Comparison of ENCODE assay signal across 28 cellular contexts in genomic region chr13:22240716-22241115, GRCh38.
"Had no signal": no experiment of that assay in that cellular context is flagged by ENCODE, and none has a peak within 500 bp of the region (broad histone marks: within the 10 kb centered on the region; RNA-seq: fewer than 3 reads in every experiment).

No MANE protein-coding gene starts in this region.

- H3K27me3 Mint-ChIP-seq: activated CD4-positive, alpha-beta memory T cell treated with anti-CD3 and anti-CD28 coated beads, Interleukin-2, amount 10 ng/mL, durations not matched to agents 7 days and 5 days; activated CD4-positive, alpha-beta T cell treated with anti-CD3 and anti-CD28 coated beads, Interleukin-2, amount 10 ng/mL, durations not matched to agents 7 days and 5 days; activated naive CD4-positive, alpha-beta T cell treated with anti-CD3 and anti-CD28 coated beads, Interleukin-2, amount 10 ng/mL, durations not matched to agents 7 days and 5 days; activated naive CD8-positive, alpha-beta T cell treated with anti-CD3 and anti-CD28 coated beads, Interleukin-2, amount 10 ng/mL, durations not matched to agents 7 days and 5 days; activated T-cell treated with anti-CD3 and anti-CD28 coated beads, Interleukin-2, amount 50 U/mL, for 24 hours; effector memory CD8-positive, alpha-beta T cell; stimulated activated naive B cell treated with anti-CD40 and anti-IgM and Interleukin-4, amounts not matched to agents 10 μg/mL and 1 μg/mL and 100 μg/mL, for 72 hours had no signal

- H3K27me3 ChIP-seq: ascending aorta, cardiac muscle cell, ovary, transverse colon had no signal

- H3K27ac ChIP-seq: ascending aorta, cardiac muscle cell, coronary artery, ovary, psoas muscle, transverse colon, WERI-Rb-1 had no signal

- H3K27ac Mint-ChIP-seq: activated CD4-positive, alpha-beta memory T cell treated with anti-CD3 and anti-CD28 coated beads, Interleukin-2, amount 10 ng/mL, durations not matched to agents 7 days and 5 days; activated CD4-positive, alpha-beta T cell treated with anti-CD3 and anti-CD28 coated beads, Interleukin-2, amount 10 ng/mL, durations not matched to agents 7 days and 5 days; activated naive CD4-positive, alpha-beta T cell treated with anti-CD3 and anti-CD28 coated beads, Interleukin-2, amount 10 ng/mL, durations not matched to agents 7 days and 5 days; activated naive CD8-positive, alpha-beta T cell treated with anti-CD3 and anti-CD28 coated beads, Interleukin-2, amount 10 ng/mL, durations not matched to agents 7 days and 5 days; activated T-cell treated with anti-CD3 and anti-CD28 coated beads, Interleukin-2, amount 50 U/mL, for 24 hours; brain; effector memory CD8-positive, alpha-beta T cell; natural killer cell; stimulated activated naive B cell treated with anti-CD40 and anti-IgM and Interleukin-4, amounts not matched to agents 10 μg/mL and 1 μg/mL and 100 μg/mL, for 72 hours; T-helper 17 cell had no signal

- FAIRE-seq: endothelial cell of umbilical vein, urothelium cell line had no signal

- H3K4me3 Mint-ChIP-seq: activated CD4-positive, alpha-beta memory T cell treated with anti-CD3 and anti-CD28 coated beads, Interleukin-2, amount 10 ng/mL, durations not matched to agents 7 days and 5 days; activated CD4-positive, alpha-beta T cell treated with anti-CD3 and anti-CD28 coated beads, Interleukin-2, amount 10 ng/mL, durations not matched to agents 7 days and 5 days; activated naive CD4-positive, alpha-beta T cell treated with anti-CD3 and anti-CD28 coated beads, Interleukin-2, amount 10 ng/mL, durations not matched to agents 7 days and 5 days; activated naive CD8-positive, alpha-beta T cell treated with anti-CD3 and anti-CD28 coated beads, Interleukin-2, amount 10 ng/mL, durations not matched to agents 7 days and 5 days; activated T-cell treated with anti-CD3 and anti-CD28 coated beads, Interleukin-2, amount 50 U/mL, for 24 hours; brain; effector memory CD8-positive, alpha-beta T cell; natural killer cell; stimulated activated naive B cell treated with anti-CD40 and anti-IgM and Interleukin-4, amounts not matched to agents 10 μg/mL and 1 μg/mL and 100 μg/mL, for 72 hours; T-helper 17 cell had no signal

- ATAC-seq: effector memory CD8-positive, alpha-beta T cell; natural killer cell; psoas muscle; stimulated activated naive B cell treated with anti-CD40 and anti-IgM and Interleukin-4, amounts not matched to agents 10 μg/mL and 1 μg/mL and 100 μg/mL, for 72 hours; T-helper 17 cell had no signal

- H3K36me3 Mint-ChIP-seq: activated naive CD4-positive, alpha-beta T cell treated with anti-CD3 and anti-CD28 coated beads, Interleukin-2, amount 10 ng/mL, durations not matched to agents 7 days and 5 days; activated naive CD8-positive, alpha-beta T cell treated with anti-CD3 and anti-CD28 coated beads, Interleukin-2, amount 10 ng/mL, durations not matched to agents 7 days and 5 days; brain; natural killer cell; stimulated activated naive B cell treated with anti-CD40 and anti-IgM and Interleukin-4, amounts not matched to agents 10 μg/mL and 1 μg/mL and 100 μg/mL, for 72 hours had no signal

- H3K4me1 ChIP-seq: ascending aorta, psoas muscle, transverse colon had no signal

- H3K4me1 Mint-ChIP-seq: activated CD4-positive, alpha-beta memory T cell treated with anti-CD3 and anti-CD28 coated beads, Interleukin-2, amount 10 ng/mL, durations not matched to agents 7 days and 5 days; activated CD4-positive, alpha-beta T cell treated with anti-CD3 and anti-CD28 coated beads, Interleukin-2, amount 10 ng/mL, durations not matched to agents 7 days and 5 days; activated naive CD4-positive, alpha-beta T cell treated with anti-CD3 and anti-CD28 coated beads, Interleukin-2, amount 10 ng/mL, durations not matched to agents 7 days and 5 days; natural killer cell had no signal

- H3K9me3 ChIP-seq: ascending aorta, ovary, psoas muscle, transverse colon had no signal

- DNase-seq: activated CD4-positive, alpha-beta memory T cell treated with anti-CD3 and anti-CD28 coated beads, Interleukin-2, amount 10 ng/mL, durations not matched to agents 7 days and 5 days; activated CD4-positive, alpha-beta T cell treated with anti-CD3 and anti-CD28 coated beads, Interleukin-2, amount 10 ng/mL, durations not matched to agents 7 days and 5 days; activated CD4-positive, CD25-positive, alpha-beta regulatory T cell treated with anti-CD3 and anti-CD28 coated beads, Interleukin-2, amount 50 U/mL, for 72 hours; activated CD8-positive, alpha-beta memory T cell treated with anti-CD3 and anti-CD28 coated beads, Interleukin-2, amount 50 U/mL, for 48 hours; activated gamma-delta T cell; activated naive CD4-positive, alpha-beta T cell treated with anti-CD3 and anti-CD28 coated beads, Interleukin-2, amount 10 ng/mL, durations not matched to agents 7 days and 5 days; activated naive CD8-positive, alpha-beta T cell treated with anti-CD3 and anti-CD28 coated beads, Interleukin-2, amount 10 ng/mL, durations not matched to agents 7 days and 5 days; activated T-cell treated with anti-CD3 and anti-CD28 coated beads, Interleukin-2, amount 50 U/mL, for 24 hours; effector memory CD8-positive, alpha-beta T cell; foreskin fibroblast; head of caudate nucleus; hypothalamus; natural killer cell; ovary; psoas muscle; stimulated activated CD4-positive, alpha-beta T cell treated with anti-CD3 and anti-CD28 coated beads, Interleukin-15, amount 100 ng/mL, for 24 hours; stimulated activated CD4-positive, alpha-beta T cell treated with anti-CD3 and anti-CD28 coated beads, Interleukin-2, amount 100 ng/mL, for 24 hours; stimulated activated naive B cell treated with anti-CD40 and anti-IgM and Interleukin-4, amounts not matched to agents 10 μg/mL and 1 μg/mL and 100 μg/mL, for 72 hours; T-helper 17 cell; T1000; transverse colon; WERI-Rb-1 had no signal

- H3K36me3 ChIP-seq: ascending aorta, cardiac muscle cell, ovary, transverse colon, WERI-Rb-1 had no signal

- H3K4me3 ChIP-seq: ascending aorta, cardiac muscle cell, coronary artery, ovary, psoas muscle, transverse colon had no signal

- H3K9me3 Mint-ChIP-seq: activated naive CD4-positive, alpha-beta T cell treated with anti-CD3 and anti-CD28 coated beads, Interleukin-2, amount 10 ng/mL, durations not matched to agents 7 days and 5 days; activated T-cell treated with anti-CD3 and anti-CD28 coated beads, Interleukin-2, amount 50 U/mL, for 24 hours; brain; effector memory CD8-positive, alpha-beta T cell had no signal
